ENCODE assay signal across 1 cellular context in genomic region chr6:129659590-129660345, GRCh38.
TF ChIP-seq lines count a peak whose summit lies in the region.

No MANE protein-coding gene starts in this region.

TF ChIP-seq in K562, 482 proteins besides CTCF, POLR2A, EP300 and RAD21 (continued from another document and continues in another):
- TF ChIP-seq BDP1 (IDR thresholded peaks at IDR 0.05; ENCODE audit: insufficient read depth, insufficient read length) (no peak), FOXK2 (conservative IDR thresholded peaks at IDR 0.05 in 1 of 2, IDR thresholded peaks at IDR 0.05 in 1 of 2; ENCODE audit: low read depth in 2 of 2) (peak; percentile 46 to 71; a peak in 3 of 4 replicates), PPARD (CRISPR knock-in tag; IDR thresholded peaks at IDR 0.05) (no peak), TAL1 (IDR thresholded peaks at IDR 0.05) (peak; percentile 44), ZNF408 (CRISPR knock-in tag; IDR thresholded peaks at IDR 0.05; ENCODE audit: low read depth) (no peak), PYGO2 (tag; IDR thresholded peaks at IDR 0.05) (no peak), STAT6 (CRISPR knock-in tag; IDR thresholded peaks at IDR 0.05) (no peak), SETDB1 (IDR thresholded peaks at IDR 0.05; ENCODE audit: low read length) (no peak), THRA (IDR thresholded peaks at IDR 0.05) (no peak), PHF8 (IDR thresholded peaks at IDR 0.05; ENCODE audit: borderline replicate concordance, low read length) (no peak; the same call in 1 of the 2 replicates), ARID3B (CRISPR knock-in tag; IDR thresholded peaks at IDR 0.05; ENCODE audit: borderline replicate concordance) (no peak), ATF4 (CRISPR knock-in tag; IDR thresholded peaks at IDR 0.05) (no peak), HLTF (IDR thresholded peaks at IDR 0.05) (no peak), ZNF512 (tag; IDR thresholded peaks at IDR 0.05) (no peak), ZNF282 (CRISPR knock-in tag; IDR thresholded peaks at IDR 0.05) (no peak), WHSC1 (IDR thresholded peaks at IDR 0.05; ENCODE audit: low read length) (no peak), KDM4B (IDR thresholded peaks at IDR 0.05; ENCODE audit: borderline replicate concordance in 2 of 2, low read depth in 1 of 2) (no peak), CBFA2T3 (IDR thresholded peaks at IDR 0.05) (peak; percentile 55), TFAP4 (CRISPR knock-in tag; IDR thresholded peaks at IDR 0.05; ENCODE audit: borderline replicate concordance) (no peak), TSC22D4 (tag; IDR thresholded peaks at IDR 0.05) (no peak), SMARCA4 (IDR thresholded peaks at IDR 0.05) (0 out of 2 replicates have a peak, but pooled peaks have one; percentile 47), ATF7 (IDR thresholded peaks at IDR 0.05) (peak; percentile 80), RFX5 (IDR thresholded peaks at IDR 0.05; ENCODE audit: low read depth, low read length) (no peak), POLR2G (IDR thresholded peaks at IDR 0.05; ENCODE audit: low read depth, low read length) (no peak), ZNF23 (CRISPR knock-in tag; IDR thresholded peaks at IDR 0.05) (no peak), RBFOX2 (IDR thresholded peaks at IDR 0.05; ENCODE audit: low read depth, low read length) (no peak), CSDE1 (IDR thresholded peaks at IDR 0.05) (no peak), NCOA2 (IDR thresholded peaks at IDR 0.05; ENCODE audit: partially characterized antibody in 2 of 2) (peak in 1 of 2 experiments; percentile 65), TCF15 (CRISPR knock-in tag; IDR thresholded peaks at IDR 0.05) (no peak), SREBF1 (IDR thresholded peaks at IDR 0.05; ENCODE audit: borderline replicate concordance, low read depth, low read length) (no peak), NFYB (IDR thresholded peaks at IDR 0.05; ENCODE audit: extremely low read depth, insufficient read length) (no peak), MCM7 (IDR thresholded peaks at IDR 0.05) (no peak), PHB (CRISPR knock-in tag; IDR thresholded peaks at IDR 0.05) (no peak), HMG20A (CRISPR knock-in tag; conservative IDR thresholded peaks at IDR 0.05) (no peak), ZNF280B (CRISPR knock-in tag; IDR thresholded peaks at IDR 0.05) (no peak), CREM (IDR thresholded peaks at IDR 0.05; ENCODE audit: low read depth) (peak; percentile 78), POLR2AphosphoS2 (IDR thresholded peaks at IDR 0.05; ENCODE audit: low read length) (no peak), STAT5B (CRISPR knock-in tag; IDR thresholded peaks at IDR 0.05) (no peak), MLX (CRISPR knock-in tag; conservative IDR thresholded peaks at IDR 0.05) (no peak), GTF2B (IDR thresholded peaks at IDR 0.05; ENCODE audit: extremely low read depth, insufficient read length) (no peak), SMC3 (conservative IDR thresholded peaks at IDR 0.05; ENCODE audit: insufficient read depth, low read depth, low read length) (no peak), GABPA (tag; conservative IDR thresholded peaks at IDR 0.05; ENCODE audit: low read depth) (no peak), ZNF518B (CRISPR knock-in tag; IDR thresholded peaks at IDR 0.05) (no peak), ZNF174 (CRISPR knock-in tag; IDR thresholded peaks at IDR 0.05) (no peak), ZZZ3 (IDR thresholded peaks at IDR 0.05) (no peak), KAT7 (CRISPR knock-in tag; IDR thresholded peaks at IDR 0.05; ENCODE audit: borderline replicate concordance) (peak; percentile 78; the same call in 1 of the 2 replicates), ZNF644 (tag; IDR thresholded peaks at IDR 0.05; ENCODE audit: low read depth) (peak; percentile 78; the same call in 1 of the 2 replicates), GTF3C2 (IDR thresholded peaks at IDR 0.05; ENCODE audit: borderline replicate concordance, extremely low read depth, insufficient read length) (no peak), GABPB2 (CRISPR knock-in tag; conservative IDR thresholded peaks at IDR 0.05) (no peak)
